Comparison of ENCODE assay signal across 8 cellular contexts in genomic region chr3:50436063-50436674, GRCh38.
A peak's percentile ranks its signal among the peaks of the same experiment; 100 is the strongest.
DNase-seq lines count a peak whose midpoint lies in the region; TF ChIP-seq lines count a peak whose summit lies in the region.

No MANE protein-coding gene starts in this region.

- H3K27ac ChIP-seq in liver (ENCODE audit: low read depth in 1 of 2, low read length in 2 of 2) = no peak overlapping the region

- H3K9ac ChIP-seq in liver (ENCODE audit: low read depth in 1 of 2, low read length in 2 of 2) = no peak overlapping the region

- DNase-seq in NCI-H2081 (lab: John Stamatoyannopoulos, UW) (peak; percentile 23 to 30), NCI-H2081 treated with DMSO at 0.1 percent for 48 hours (lab: John Stamatoyannopoulos, UW) (no peak), MG63 (peak; percentile 17), NCI-H2171 treated with DMSO at 0.1 percent for 48 hours (lab: John Stamatoyannopoulos, UW) (no peak)
- peak; percentile 82 for DNase-seq in activated CD4-positive, CD25-positive, alpha-beta regulatory T cell treated with anti-CD3 and anti-CD28 coated beads, Interleukin-2, amount 50 U/mL, for 72 hours
- DNase-seq in central memory CD4-positive, alpha-beta T cell = peak; percentile 62
- DNase-seq in stimulated activated CD8-positive, alpha-beta memory T cell treated with anti-CD3 and anti-CD28 coated beads, Interleukin-12 subunit alpha, Interleukin-12 subunit beta, amount 100 ng/mL, for 24 hours (ENCODE audit: extremely low read depth) = peak; percentile 49

- WGBS in liver = 15% methylated on average over 5 of the region's 5 CpGs

- H3K27me3 ChIP-seq in MG63 (no peaks in the 10 kb centered on the region), liver (ENCODE audit: control insufficient read depth in 4 of 4, insufficient read depth in 4 of 4, low read length in 3 of 4) (no peaks in the 10 kb centered on the region)

- no peak overlapping the region for H3K4me3 ChIP-seq in MG63
- no peak overlapping the region for H3K4me3 ChIP-seq in liver (ENCODE audit: low read depth in 1 of 3, low read length in 3 of 3)

- peaks cover 0 to 8% (median 0%) of the 10 kb centered on the region in 4 donors for H3K4me1 ChIP-seq in liver (ENCODE audit: control insufficient read depth in 4 of 4, insufficient read depth in 4 of 4, low read length in 3 of 4)

- TF ChIP-seq CTCF in liver (IDR thresholded peaks at IDR 0.05; ENCODE audit: low read depth, low read length, missing input control) = peak; percentile 92

- H3K9me3 ChIP-seq in MG63 (no peaks in the 10 kb centered on the region), liver (ENCODE audit: control insufficient read depth in 4 of 4, low read length in 3 of 4) (no peaks in the 10 kb centered on the region)

- peak; percentile 89 to 95 for TF ChIP-seq RAD21 in liver (IDR thresholded peaks at IDR 0.05)

- H3K36me3 ChIP-seq in MG63 = no peaks in the 10 kb centered on the region
- no peaks in the 10 kb centered on the region for H3K36me3 ChIP-seq in liver (ENCODE audit: control insufficient read depth in 4 of 4, insufficient read depth in 3 of 4, low read depth in 1 of 4, low read length in 3 of 4)

TF ChIP-seq in liver, 16 proteins besides CTCF, POLR2A, EP300 and RAD21:
- TF ChIP-seq, protein P1, sequence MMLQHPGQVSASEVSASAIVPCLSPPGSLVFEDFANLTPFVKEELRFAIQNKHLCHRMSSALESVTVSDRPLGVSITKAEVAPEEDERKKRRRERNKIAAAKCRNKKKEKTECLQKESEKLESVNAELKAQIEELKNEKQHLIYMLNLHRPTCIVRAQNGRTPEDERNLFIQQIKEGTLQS (IDR thresholded peaks at IDR 0.05) = no peak
- no peak for TF ChIP-seq HNF4G (IDR thresholded peaks at IDR 0.05)
- TF ChIP-seq RXRA (IDR thresholded peaks at IDR 0.05) = peak in 1 of 2 donors; percentile 17
TF ChIP-seq in liver: peak in this region for 1.

Comparison
In these comparisons a context has a peak if more than half of its experiments do, and no peak if none do; other contexts are left out.
1. DNase-seq: peak in NCI-H2081 (2 of 2), MG63 (single experiment), activated CD4-positive, CD25-positive, alpha-beta regulatory T cell treated with anti-CD3 and anti-CD28 coated beads, Interleukin-2, amount 50 U/mL, for 72 hours (single experiment), central memory CD4-positive, alpha-beta T cell (single experiment) and stimulated activated CD8-positive, alpha-beta memory T cell treated with anti-CD3 and anti-CD28 coated beads, Interleukin-12 subunit alpha, Interleukin-12 subunit beta, amount 100 ng/mL, for 24 hours (single experiment); none in NCI-H2081 treated with DMSO at 0.1 percent for 48 hours (single experiment) and NCI-H2171 treated with DMSO at 0.1 percent for 48 hours (single experiment).